In genomic region chr9:8136477-8136876, GRCh38 we compare ENCODE assay signal across 24 cellular contexts.
DNase-seq lines count a peak whose midpoint lies in the region; ATAC-seq and TF ChIP-seq lines count a peak whose summit lies in the region.
"Had no signal": no experiment of that assay in that cellular context is flagged by ENCODE, and none has a peak within 500 bp of the region (broad histone marks: within the 10 kb centered on the region; RNA-seq: fewer than 3 reads in every experiment).

No MANE protein-coding gene starts in this region.

- H4K20me1 ChIP-seq in MM.1S (ENCODE audit: insufficient read depth, low read length), result no peaks in the 10 kb centered on the region

- no peaks in the 10 kb centered on the region for H3K79me2 ChIP-seq in MM.1S (ENCODE audit: low read length)
- H3K79me2 ChIP-seq: parathyroid adenoma had no signal

- H3F3A ChIP-seq in MM.1S (ENCODE audit: insufficient read depth, low read length), result no peaks in the 10 kb centered on the region

- H3K4me1 Mint-ChIP-seq in activated naive CD4-positive, alpha-beta T cell treated with anti-CD3 and anti-CD28 coated beads for 36 hours (ENCODE audit: low read depth), result peaks cover 8% of the 10 kb centered on the region

- H3K4me3 ChIP-seq in MM.1S (ENCODE audit: low read length), result no peak overlapping the region
- H3K4me3 ChIP-seq: sigmoid colon, vagina had no signal

- CTCF ChIA-PET in activated naive CD4-positive, alpha-beta T cell treated with anti-CD3 and anti-CD28 coated beads for 36 hours (lab: Charles Lee), result no interaction called here

- H3K9me3 Mint-ChIP-seq in activated naive CD4-positive, alpha-beta T cell treated with anti-CD3 and anti-CD28 coated beads for 36 hours, result no peaks in the 10 kb centered on the region
- H3K9me3 Mint-ChIP-seq: memory B cell had no signal

- no peaks in the 10 kb centered on the region for H3K27me3 ChIP-seq in MM.1S (replicated peaks; ENCODE audit: insufficient read depth, low read length)
- H3K27me3 ChIP-seq: sigmoid colon, vagina had no signal

- ATAC-seq in GM18870 (IDR thresholded peaks at IDR 0.05; ENCODE audit: unreplicated experiment) (peak; percentile 87), GM21423 (IDR thresholded peaks at IDR 0.05; ENCODE audit: unreplicated experiment) (peak; percentile 94), HG02973 (IDR thresholded peaks at IDR 0.05; ENCODE audit: unreplicated experiment) (peak; percentile 69), HG03521 (IDR thresholded peaks at IDR 0.05; ENCODE audit: unreplicated experiment) (peak; percentile 69), GM18519 (IDR thresholded peaks at IDR 0.05; ENCODE audit: low FRiP score, unreplicated experiment) (no peak)
- ATAC-seq: naive thymus-derived CD4-positive, alpha-beta T cell; T-helper 17 cell had no signal

- no peak overlapping the region for H3K27ac Mint-ChIP-seq in activated naive CD4-positive, alpha-beta T cell treated with anti-CD3 and anti-CD28 coated beads for 36 hours
- H3K27ac Mint-ChIP-seq: brain; memory B cell; naive thymus-derived CD4-positive, alpha-beta T cell; T-helper 17 cell had no signal

- no peaks in the 10 kb centered on the region for H3K4me1 ChIP-seq in MM.1S (ENCODE audit: low read length)
- H3K4me1 ChIP-seq: parathyroid adenoma, sigmoid colon, vagina had no signal

- no peak overlapping the region for H3K4me3 Mint-ChIP-seq in activated naive CD4-positive, alpha-beta T cell treated with anti-CD3 and anti-CD28 coated beads for 36 hours
- H3K4me3 Mint-ChIP-seq: brain; memory B cell; naive thymus-derived CD4-positive, alpha-beta T cell; T-helper 17 cell had no signal

- no peaks in the 10 kb centered on the region for H3K36me3 ChIP-seq in MM.1S (replicated peaks; ENCODE audit: insufficient read depth, low read length)
- H3K36me3 ChIP-seq: sigmoid colon, vagina had no signal

- no peaks in the 10 kb centered on the region for H3K9me2 ChIP-seq in MM.1S (replicated peaks; ENCODE audit: insufficient read depth, low read length)

- H3K9ac ChIP-seq in MM.1S (ENCODE audit: low read length), result no peak overlapping the region
- H3K9ac ChIP-seq: parathyroid adenoma had no signal

- no peak overlapping the region for H2AFZ ChIP-seq in MM.1S (ENCODE audit: low read length)
- H2AFZ ChIP-seq: parathyroid adenoma had no signal

- H3K4me2 ChIP-seq in MM.1S (ENCODE audit: low read depth, low read length), result no peak overlapping the region

- no peaks in the 10 kb centered on the region for H3K27me3 Mint-ChIP-seq in activated naive CD4-positive, alpha-beta T cell treated with anti-CD3 and anti-CD28 coated beads for 36 hours (ENCODE audit: low read depth)
- H3K27me3 Mint-ChIP-seq: brain; naive thymus-derived CD4-positive, alpha-beta T cell; T-helper 17 cell had no signal

- intact Hi-C loops in activated naive CD4-positive, alpha-beta T cell treated with anti-CD3 and anti-CD28 coated beads for 36 hours (cut with micrococcal nuclease), result no loop called here

- H3K9me3 ChIP-seq in MM.1S (replicated peaks; ENCODE audit: insufficient read depth, low read length), result no peaks in the 10 kb centered on the region
- H3K9me3 ChIP-seq: sigmoid colon, vagina had no signal

- DNase-seq in activated naive CD4-positive, alpha-beta T cell treated with anti-CD3 and anti-CD28 coated beads for 36 hours, result no peak
- DNase-seq in NCI-H446 treated with DMSO at 0.1 percent for 48 hours (lab: John Stamatoyannopoulos, UW), result no peak
- no peak for DNase-seq in MM.1S
- DNase-seq: activated CD4-positive, alpha-beta T cell treated with anti-CD3 and anti-CD28 coated beads, Interleukin-2, amount 50 U/mL, for 1 hour; activated effector memory CD4-positive, alpha-beta T cell treated with anti-CD3 and anti-CD28 coated beads, Interleukin-2, amount 50 U/mL, for 16 hours; C1 segment of cervical spinal cord; EL; HCEC 1CT; NCI-H1417; NCI-H2107; NCI-H524 treated with DMSO at 0.1 percent for 48 hours; sigmoid colon; T-helper 17 cell had no signal

- no peaks in the 10 kb centered on the region for H3K36me3 Mint-ChIP-seq in activated naive CD4-positive, alpha-beta T cell treated with anti-CD3 and anti-CD28 coated beads for 36 hours (ENCODE audit: low read depth)
- H3K36me3 Mint-ChIP-seq: brain; memory B cell; naive thymus-derived CD4-positive, alpha-beta T cell had no signal

- H3K27ac ChIP-seq in MM.1S (ENCODE audit: low read length), result no peak overlapping the region
- H3K27ac ChIP-seq: HL-60, parathyroid adenoma, sigmoid colon, vagina had no signal

- no peak for TF ChIP-seq CTCF in MM.1S (IDR thresholded peaks at IDR 0.05; ENCODE audit: low read length)
